ENCODE assay signal across 27 cellular contexts in genomic region chrX:27964432-27964831, GRCh38. TPM values are rescaled to one million over a fixed set of nuclear protein-coding genes. Genes with fewer than 3 reads are reported as not detected.
A peak's percentile ranks its signal among the peaks of the same experiment; 100 is the strongest.
DNase-seq lines count a peak whose midpoint lies in the region; ATAC-seq, FAIRE-seq and TF ChIP-seq lines count a peak whose summit lies in the region.
"Had no signal": no experiment of that assay in that cellular context is flagged by ENCODE, and none has a peak within 500 bp of the region (broad histone marks: within the 10 kb centered on the region; RNA-seq: fewer than 3 reads in every experiment).

No MANE protein-coding gene starts in this region.

- DNase-seq in KBM-7, result peak; percentile 24
- DNase-seq in left colon, result no peak
- no peak for DNase-seq in DMS79 treated with DMSO at 0.1 percent for 48 hours (lab: John Stamatoyannopoulos, UW)
- DNase-seq in activated gamma-delta T cell (lab: John Stamatoyannopoulos, UW), result no peak
- no peak for DNase-seq in GM20000 (ENCODE audit: low spot score)
- no peak for DNase-seq in A172 (ENCODE audit: low spot score)
- DNase-seq: activated CD4-positive, alpha-beta T cell treated with anti-CD3 and anti-CD28 coated beads for 36 hours; activated CD8-positive, alpha-beta memory T cell treated with anti-CD3 and anti-CD28 coated beads for 24 hours; activated T-cell treated with anti-CD3 and anti-CD28 coated beads, Interleukin-2, amount 50 U/mL, for 1 hour; brain microvascular endothelial cell; CD4-positive, alpha-beta T cell; DMS153; effector memory CD8-positive, alpha-beta T cell; GDM1; GM23248; head of caudate nucleus; left ventricle myocardium inferior; midbrain; MV-4-11; NCI-H1694; NCI-H526 treated with DMSO at 0.1 percent for 48 hours; sigmoid colon; stimulated activated CD4-positive, alpha-beta T cell treated with anti-CD3 and anti-CD28 coated beads, Interleukin-15, amount 100 ng/mL, for 24 hours; stimulated activated naive CD8-positive, alpha-beta T cell treated with anti-CD3 and anti-CD28 coated beads, Interleukin-15, Interleukin-2, amounts not matched to agents 100 U/mL and 50 U/mL, for 24 hours; T-helper 17 cell had no signal

- in situ Hi-C loops in KBM-7 (cut with MboI; ENCODE audit: low pct_unique_long_range_greater_than_20kb, low sequenced_read_pairs), result no loop called here

- FAIRE-seq in colon (lab: Jason Lieb, UNC), result peak; percentile 73

- TF ChIP-seq CTCF in GM20000 (IDR thresholded peaks at IDR 0.05; ENCODE audit: extremely low read depth, missing control alignments), result no peak

- peak; percentile 79 for ATAC-seq in left colon
- ATAC-seq: activated CD4-positive, alpha-beta T cell treated with anti-CD3 and anti-CD28 coated beads for 36 hours; effector memory CD8-positive, alpha-beta T cell; natural killer cell treated with Interleukin-12 subunit alpha and Interleukin-12 subunit beta and Interleukin-15 and Interleukin-18, amount 100 ng/mL, for 72 hours; stimulated activated naive CD8-positive, alpha-beta T cell treated with anti-CD3 and anti-CD28 coated beads, Interleukin-15, Interleukin-2, amounts not matched to agents 100 U/mL and 50 U/mL, for 24 hours; T-helper 17 cell had no signal

- intact Hi-C loops in left colon (cut with DNase I, micrococcal nuclease), result no loop called here

RNA-seq across cellular contexts. Expression of gene DCAF8L1, which starts 16.8 kb away (rescaled TPM):
- not detected for total RNA-seq in left colon
- not detected in 2 replicates for total RNA-seq in A172 (2014; rRNA removed; shearing (Covaris generic))
- total RNA-seq: activated CD4-positive, alpha-beta T cell treated with anti-CD3 and anti-CD28 coated beads for 36 hours; CD4-positive, alpha-beta T cell; GM23248; left ventricle myocardium inferior; natural killer cell treated with Interleukin-12 subunit alpha and Interleukin-12 subunit beta and Interleukin-15 and Interleukin-18, amount 100 ng/mL, for 72 hours; sigmoid colon; T-helper 17 cell had no signal
